ENCODE assay signal across 18 cellular contexts in genomic region chr12:58966939-58967338, GRCh38. TPM values are rescaled to one million over a fixed set of nuclear protein-coding genes. Genes with fewer than 3 reads are reported as not detected.
A peak's percentile ranks its signal among the peaks of the same experiment; 100 is the strongest.
DNase-seq lines count a peak whose midpoint lies in the region; TF ChIP-seq lines count a peak whose summit lies in the region.
"Had no signal": no experiment of that assay in that cellular context is flagged by ENCODE, and none has a peak within 500 bp of the region (broad histone marks: within the 10 kb centered on the region; RNA-seq: fewer than 3 reads in every experiment).

No MANE protein-coding gene starts in this region.

- DNase-seq in AG08396 (ENCODE audit: low spot score) (peak; percentile 17), LHCN-M2 (ENCODE audit: low read depth) (peak; percentile 26), brain microvascular endothelial cell (peak; percentile 4), iris pigment epithelial cell (ENCODE audit: low read depth) (peak; percentile 43), HuH-7.5 (ENCODE audit: low spot score) (no peak), C1 segment of cervical spinal cord (lab: John Stamatoyannopoulos, UW) (no peak), GM19240 (ENCODE audit: insufficient read length, low spot score) (no peak)
- no peak for DNase-seq in stimulated activated naive CD4-positive, alpha-beta T cell treated with Interleukin-2 at 50 U/mL for 16 hours (lab: John Stamatoyannopoulos, UW)
- DNase-seq: activated effector memory CD4-positive, alpha-beta T cell treated with Interleukin-2 at 50 U/mL for 16 hours; amygdala; erythroblast; hypothalamus; NCI-H1930; spleen; uterus had no signal

- no peak for TF ChIP-seq CTCF in brain microvascular endothelial cell (IDR thresholded peaks at IDR 0.05; ENCODE audit: low read depth, low read length, missing control alignments)

- no peak overlapping the region for H3K4me3 ChIP-seq in brain microvascular endothelial cell (ENCODE audit: low read depth, low read length)
- H3K4me3 ChIP-seq: coronary artery, spleen, uterus had no signal

- H3K27ac ChIP-seq in brain microvascular endothelial cell, result no peak overlapping the region
- H3K27ac ChIP-seq: coronary artery, parathyroid adenoma, uterus had no signal

- no peaks in the 10 kb centered on the region for H3K36me3 ChIP-seq in brain microvascular endothelial cell (replicated peaks)
- H3K36me3 ChIP-seq: spleen, uterus had no signal

- no peaks in the 10 kb centered on the region for H3K27me3 ChIP-seq in brain microvascular endothelial cell (replicated peaks)
- H3K27me3 ChIP-seq: spleen, uterus had no signal

- in situ Hi-C loops in brain microvascular endothelial cell (cut with HindIII; ENCODE audit: low pct_ligation_motif_present, low sequenced_read_pairs), result no loop called here

RNA-seq across cellular contexts. Expression of gene LRIG3, which starts 46.6 kb away (rescaled TPM):
- total RNA-seq in LHCN-M2 (2014; rRNA removed), result 8.8 and 11.5 TPM in 2 replicates
- polyA plus RNA-seq in LHCN-M2 (2012), result 2.8 TPM
- total RNA-seq: B cell had no signal

Comparison
In these comparisons a context has a peak if more than half of its experiments do, and no peak if none do; other contexts are left out.
1. DNase-seq: peak in AG08396 (single experiment), LHCN-M2 (single experiment), brain microvascular endothelial cell (single experiment) and iris pigment epithelial cell (single experiment); none in HuH-7.5 (single experiment), C1 segment of cervical spinal cord (0 of 14), GM19240 (single experiment) and stimulated activated naive CD4-positive, alpha-beta T cell treated with Interleukin-2 at 50 U/mL for 16 hours (single experiment).